ENCODE assay signal across 20 cellular contexts in the genomic region with DNA sequence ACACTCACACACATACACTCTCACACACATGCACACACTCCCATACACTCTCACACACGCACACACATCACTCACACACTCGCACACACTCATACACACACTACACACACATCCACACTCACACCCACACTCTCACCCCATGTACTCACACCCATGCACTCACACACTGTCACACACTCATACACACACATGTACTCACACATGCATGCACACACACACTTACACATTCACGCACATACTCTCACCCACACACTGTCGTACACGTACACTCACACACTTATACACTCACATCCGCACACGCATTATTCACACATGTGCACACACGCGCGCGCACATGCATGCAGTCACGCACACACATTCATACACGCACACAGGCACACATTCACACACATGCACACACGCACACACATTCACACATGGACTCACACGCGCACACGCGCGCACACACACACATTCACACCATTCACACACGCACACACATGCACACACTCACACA. TPM values are rescaled to one million over a fixed set of nuclear protein-coding genes. Genes with fewer than 3 reads are reported as not detected.
"Had no signal": no experiment of that assay in that cellular context is flagged by ENCODE, and none has a peak within 500 bp of the region (broad histone marks: within the 10 kb centered on the region; RNA-seq: fewer than 3 reads in every experiment).

No MANE protein-coding gene starts in this region.

- H3K27me3 Mint-ChIP-seq: activated CD4-positive, alpha-beta memory T cell treated with anti-CD3 and anti-CD28 coated beads for 36 hours had no signal

- H3K27ac Mint-ChIP-seq: activated CD4-positive, alpha-beta memory T cell treated with anti-CD3 and anti-CD28 coated beads for 36 hours had no signal

- DNase-seq: activated CD4-positive, alpha-beta memory T cell treated with anti-CD3 and anti-CD28 coated beads for 36 hours; activated CD4-positive, CD25-positive, alpha-beta regulatory T cell treated with anti-CD3 and anti-CD28 coated beads, Interleukin-2, amount 50 U/mL, for 72 hours; activated naive CD4-positive, alpha-beta T cell; activated T-cell treated with anti-CD3 and anti-CD28 coated beads, Interleukin-2, amount 50 U/mL, for 48 hours; cerebellar nuclear complex; dermis blood vessel endothelial cell; foreskin fibroblast; head of caudate nucleus; left colon; mucosa of descending colon; naive thymus-derived CD8-positive, alpha-beta T cell; stimulated activated CD4-positive, alpha-beta T cell treated with anti-CD3 and anti-CD28 coated beads, Interleukin-4, amount 100 ng/mL, for 1 hour; stimulated activated CD8-positive, alpha-beta memory T cell treated with anti-CD3 and anti-CD28 coated beads, Interleukin-4, amount 100 ng/mL, for 48 hours; stimulated activated naive CD8-positive, alpha-beta T cell treated with anti-CD3 and anti-CD28 coated beads, Interleukin-15, Interleukin-2, amounts not matched to agents 100 U/mL and 50 U/mL, for 24 hours; SW 1271 had no signal

- H3K4me3 ChIP-seq: body of pancreas, esophagus muscularis mucosa, lung, mucosa of descending colon, ovary, suprapubic skin had no signal

- H3K36me3 Mint-ChIP-seq: naive thymus-derived CD8-positive, alpha-beta T cell had no signal

- H3K36me3 ChIP-seq: esophagus muscularis mucosa, ovary, suprapubic skin had no signal

- H3K4me3 Mint-ChIP-seq: activated CD4-positive, alpha-beta memory T cell treated with anti-CD3 and anti-CD28 coated beads for 36 hours; naive thymus-derived CD8-positive, alpha-beta T cell had no signal

- H3K9me3 Mint-ChIP-seq: activated CD4-positive, alpha-beta memory T cell treated with anti-CD3 and anti-CD28 coated beads for 36 hours; naive thymus-derived CD8-positive, alpha-beta T cell had no signal

- H3K27ac ChIP-seq: body of pancreas, esophagus muscularis mucosa, suprapubic skin had no signal

- H3K9me3 ChIP-seq: body of pancreas, esophagus muscularis mucosa, mucosa of descending colon, ovary, suprapubic skin had no signal

- ATAC-seq: left colon; mucosa of descending colon; naive thymus-derived CD8-positive, alpha-beta T cell; stimulated activated naive CD8-positive, alpha-beta T cell treated with anti-CD3 and anti-CD28 coated beads, Interleukin-15, Interleukin-2, amounts not matched to agents 100 U/mL and 50 U/mL, for 24 hours had no signal

- H3K27me3 ChIP-seq: ovary had no signal

RNA-seq across cellular contexts. Expression of a gene that starts 3.9 kb away (rescaled TPM):
- total RNA-seq: naive thymus-derived CD8-positive, alpha-beta T cell had no signal
- polyA plus RNA-seq: naive thymus-derived CD8-positive, alpha-beta T cell had no signal

RNA-seq across cellular contexts. Expression of a gene that starts 23.0 kb away (rescaled TPM):
- polyA plus RNA-seq: naive thymus-derived CD8-positive, alpha-beta T cell had no signal

RNA-seq across cellular contexts. Expression of a gene that starts 28.4 kb away (rescaled TPM):
- total RNA-seq: dermis blood vessel endothelial cell had no signal
